In the genomic region with DNA sequence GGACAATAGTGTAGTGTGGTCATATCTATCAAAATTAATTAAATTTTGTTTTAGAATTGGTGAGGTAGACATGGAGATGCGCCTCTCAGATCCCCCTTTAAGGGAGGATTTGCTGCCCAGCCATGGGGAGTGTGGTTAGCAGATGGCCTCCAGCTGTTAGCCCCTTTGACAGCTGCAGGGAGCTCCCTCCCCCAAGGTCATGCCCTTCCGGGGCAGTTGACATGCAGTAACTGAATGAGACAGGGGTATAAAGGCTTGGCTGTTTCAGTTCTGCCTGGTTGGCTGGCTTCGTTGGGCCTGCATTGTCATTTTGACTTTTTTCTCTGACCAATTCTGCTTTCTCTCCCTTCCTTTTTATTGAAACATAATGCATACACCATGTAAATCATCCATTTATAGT, we compare ENCODE assay signal across 14 cellular contexts.
A peak's percentile ranks its signal among the peaks of the same experiment; 100 is the strongest.
DNase-seq lines count a peak whose midpoint lies in the region; ATAC-seq and TF ChIP-seq lines count a peak whose summit lies in the region.
"Had no signal": no experiment of that assay in that cellular context is flagged by ENCODE, and none has a peak within 500 bp of the region (broad histone marks: within the 10 kb centered on the region; RNA-seq: fewer than 3 reads in every experiment).

No MANE protein-coding gene starts in this region.

- DNase-seq in GM10248 (ENCODE audit: extremely low spot score) = peak; percentile 16
- peak; percentile 2 for DNase-seq in NCI-H2171 treated with DMSO at 0.1 percent for 48 hours (lab: John Stamatoyannopoulos, UW)
- no peak for DNase-seq in Ammon's horn (ENCODE audit: low spot score)
- no peak for DNase-seq in effector CD4-positive, alpha-beta T cell
- no peak for DNase-seq in AG20443 (ENCODE audit: low spot score)
- DNase-seq: ACHN; activated B cell treated with CpG ODN at 0.5 μM for 24 hours; Karpas-422; NCI-H1930; SK-N-SH; stimulated activated CD4-positive, alpha-beta T cell treated with anti-CD3 and anti-CD28 coated beads, Interleukin-1b, Interleukin-23, amount 100 ng/mL, for 48 hours had no signal

- TF ChIP-seq CTCF in GM10248 (IDR thresholded peaks at IDR 0.05; ENCODE audit: control extremely low read depth, extremely low read depth, low read depth, missing control alignments) = no peak

- ATAC-seq in GM19467 (IDR thresholded peaks at IDR 0.05; ENCODE audit: unreplicated experiment) = peak; percentile 64
- ATAC-seq in HG02981 (IDR thresholded peaks at IDR 0.05; ENCODE audit: unreplicated experiment) = peak; percentile 76
- ATAC-seq in GM18909 (IDR thresholded peaks at IDR 0.05; ENCODE audit: poor library complexity, unreplicated experiment) = no peak

- POLR2A ChIA-PET in GM10248 (lab: Yijun Ruan, JAX) = no interaction called here

- CTCF ChIA-PET in GM10248 (lab: Yijun Ruan, JAX) = no interaction called here

Comparison
In these comparisons a context has a peak if more than half of its experiments do, and no peak if none do; other contexts are left out.
1. DNase-seq: peak in GM10248 (single experiment) and NCI-H2171 treated with DMSO at 0.1 percent for 48 hours (single experiment); none in Ammon's horn (single experiment), effector CD4-positive, alpha-beta T cell (single experiment) and AG20443 (single experiment).